Comparison of ENCODE assay signal across 8 cellular contexts in the genomic region with DNA sequence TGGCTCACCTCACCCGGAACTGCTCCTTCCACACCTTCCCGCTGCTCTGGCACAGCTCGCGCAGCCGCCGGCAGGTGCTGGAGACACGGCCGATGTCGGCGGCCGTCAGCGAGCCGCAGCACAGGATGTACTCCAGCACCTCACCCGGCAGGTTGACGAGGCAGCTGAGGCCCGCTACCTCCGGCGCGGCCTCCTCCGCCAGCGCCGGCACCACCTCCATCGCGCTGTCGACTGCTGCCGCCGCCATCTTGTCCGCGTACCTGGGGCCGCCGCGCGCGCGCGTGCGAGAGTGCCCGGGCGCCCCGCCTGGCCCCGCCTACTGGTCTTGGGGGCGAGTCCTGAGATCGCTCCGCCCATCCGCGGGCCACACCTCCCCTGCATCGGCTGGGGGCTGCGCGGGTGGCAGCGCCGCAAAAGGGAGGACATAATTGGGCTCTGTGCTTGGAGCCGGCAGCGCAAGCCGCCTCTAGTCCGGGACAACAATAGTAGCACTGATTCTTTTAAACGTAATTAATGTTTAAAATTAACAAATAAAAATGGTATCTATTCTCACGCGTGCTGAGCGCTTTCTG. TPM values are rescaled to one million over a fixed set of nuclear protein-coding genes. Genes with fewer than 3 reads are reported as not detected.
DNase-seq lines count a peak whose midpoint lies in the region; ATAC-seq and TF ChIP-seq lines count a peak whose summit lies in the region.

A gene with protein sequence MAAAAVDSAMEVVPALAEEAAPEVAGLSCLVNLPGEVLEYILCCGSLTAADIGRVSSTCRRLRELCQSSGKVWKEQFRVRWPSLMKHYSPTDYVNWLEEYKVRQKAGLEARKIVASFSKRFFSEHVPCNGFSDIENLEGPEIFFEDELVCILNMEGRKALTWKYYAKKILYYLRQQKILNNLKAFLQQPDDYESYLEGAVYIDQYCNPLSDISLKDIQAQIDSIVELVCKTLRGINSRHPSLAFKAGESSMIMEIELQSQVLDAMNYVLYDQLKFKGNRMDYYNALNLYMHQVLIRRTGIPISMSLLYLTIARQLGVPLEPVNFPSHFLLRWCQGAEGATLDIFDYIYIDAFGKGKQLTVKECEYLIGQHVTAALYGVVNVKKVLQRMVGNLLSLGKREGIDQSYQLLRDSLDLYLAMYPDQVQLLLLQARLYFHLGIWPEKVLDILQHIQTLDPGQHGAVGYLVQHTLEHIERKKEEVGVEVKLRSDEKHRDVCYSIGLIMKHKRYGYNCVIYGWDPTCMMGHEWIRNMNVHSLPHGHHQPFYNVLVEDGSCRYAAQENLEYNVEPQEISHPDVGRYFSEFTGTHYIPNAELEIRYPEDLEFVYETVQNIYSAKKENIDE (minus strand): TSS at position 261 of the 572 bp plus-strand sequence. CDS start 14 bp downstream, at position 247.

- intact Hi-C loops in activated B cell treated with CpG ODN at 0.5 μM for 24 hours (cut with micrococcal nuclease) (loop anchor here (1.0 kb wide), 1 partner anchor 280 kb away; a partner anchor contains a TSS), spleen (cut with DNase I; ENCODE audit: low total_unique reads) (no loop called here)

- H3K36me3 ChIP-seq in spleen = peaks cover 0 to 28% (median 17%) of the 10 kb centered on the region in 6 donors

- TF ChIP-seq CTCF in activated B cell treated with CpG ODN at 0.5 μM for 24 hours (IDR thresholded peaks at IDR 0.05) (no peak), cardiac fibroblast (IDR thresholded peaks at IDR 0.05; ENCODE audit: low read depth, low read length) (no peak), spleen (IDR thresholded peaks at IDR 0.05 in 8 of 11, conservative IDR thresholded peaks at IDR 0.05 in 3 of 11) (peak in 1 of 11 experiments; percentile 28)

- peaks cover 23% of the 10 kb centered on the region for H3K36me3 Mint-ChIP-seq in activated B cell treated with CpG ODN at 0.5 μM for 24 hours (ENCODE audit: low read depth)

- peak within 1 kb of the TSS; percentile 90 for H3K27ac Mint-ChIP-seq in activated B cell treated with CpG ODN at 0.5 μM for 24 hours

- peak; percentile 83 for ATAC-seq in GM18873 (IDR thresholded peaks at IDR 0.05; ENCODE audit: low FRiP score, unreplicated experiment)
- peak; percentile 89 for ATAC-seq in HG03135 (IDR thresholded peaks at IDR 0.05; ENCODE audit: unreplicated experiment)
- peak; percentile 96 for ATAC-seq in activated B cell treated with CpG ODN at 0.5 μM for 24 hours (ENCODE audit: low read depth)

- H3K9me3 ChIP-seq in spleen = peaks cover 0 to 5% (median 0%) of the 10 kb centered on the region in 8 donors

- 2 to 5% (median 2%) methylated on average over 12 to 59 of the region's 59 CpGs for WGBS in spleen, 5 donors

- DNase-seq in ACHN (peak; percentile 93), NCI-H2196 treated with DMSO at 0.1 percent for 48 hours (lab: John Stamatoyannopoulos, UW; ENCODE audit: unreplicated experiment) (peak; percentile 80), activated B cell treated with CpG ODN at 0.5 μM for 24 hours (peak; percentile 96), cardiac fibroblast (ENCODE audit: low read depth in 2 of 2) (peak; percentile 82 to 87), inferior parietal cortex (ENCODE audit: extremely low spot score) (peak; percentile 89), spleen (peak; percentile 97)

- H3K27me3 Mint-ChIP-seq in activated B cell treated with CpG ODN at 0.5 μM for 24 hours = no peaks in the 10 kb centered on the region

- CTCF ChIA-PET in activated B cell treated with CpG ODN at 0.5 μM for 24 hours (lab: Charles Lee) = no interaction called here

- no peaks in the 10 kb centered on the region for H3K27me3 ChIP-seq in spleen (replicated peaks in 1 of 7)

- H3K9me3 Mint-ChIP-seq in activated B cell treated with CpG ODN at 0.5 μM for 24 hours = no peaks in the 10 kb centered on the region

- peak within 1 kb of the TSS; percentile 87 to 98 for H3K4me3 ChIP-seq in cardiac fibroblast (replicated peaks in 1 of 2; ENCODE audit: low read depth in 2 of 2, low read length in 2 of 2)
- peak within 1 kb of the TSS; percentile 78 to 93 (median 84) for H3K4me3 ChIP-seq in spleen

- peaks cover 29% of the 10 kb centered on the region for H3K4me1 Mint-ChIP-seq in activated B cell treated with CpG ODN at 0.5 μM for 24 hours

- H3K4me1 ChIP-seq in spleen = peaks cover 3 to 52% (median 29%) of the 10 kb centered on the region in 6 donors

- H3K27ac ChIP-seq in spleen = peak within 1 kb of the TSS; percentile 61 to 89 (median 83)

- in situ Hi-C loops in ACHN (cut with HindIII; ENCODE audit: low pct_ligation_motif_present, low pct_unique_long_range_greater_than_20kb, low sequenced_read_pairs) = no loop called here

- peak within 1 kb of the TSS; percentile 93 for H3K4me3 Mint-ChIP-seq in activated B cell treated with CpG ODN at 0.5 μM for 24 hours

- POLR2A ChIA-PET in activated B cell treated with CpG ODN at 0.5 μM for 24 hours (lab: Charles Lee) = interaction anchor here (0.5 to 1.8 kb wide), 2 partner anchors 43 to 371 kb away, joined by 5 read pairs; no protein-coding TSS in a partner anchor

- peak in 2 of 3 donors; percentile 16 to 53 for TF ChIP-seq POLR2A in spleen (IDR thresholded peaks at IDR 0.05)

RNA-seq across cellular contexts. Expression of the gene that starts here (rescaled TPM):
- total RNA-seq in activated B cell treated with CpG ODN at 0.5 μM for 24 hours (35.9 and 41.5 TPM in 2 replicates), spleen (100 to 1,000 TPM in 2 of 7 donors, 10 to 100 TPM in 5; 30.6 to 130 (median 50.0) TPM)
- 10 to 100 TPM in 1 of 3 donors, 1 to 10 TPM in 2; 6.3 to 10.5 (median 6.7) TPM for polyA plus RNA-seq in spleen

Comparison
In these comparisons a context has a peak if more than half of its experiments do, and no peak if none do; other contexts are left out.
1. Peak in every context shown above with its lines: DNase-seq, ATAC-seq, H3K4me3 ChIP-seq and H3K27ac ChIP-seq.